1 cellular context compared by ENCODE assay signal in the genomic region with DNA sequence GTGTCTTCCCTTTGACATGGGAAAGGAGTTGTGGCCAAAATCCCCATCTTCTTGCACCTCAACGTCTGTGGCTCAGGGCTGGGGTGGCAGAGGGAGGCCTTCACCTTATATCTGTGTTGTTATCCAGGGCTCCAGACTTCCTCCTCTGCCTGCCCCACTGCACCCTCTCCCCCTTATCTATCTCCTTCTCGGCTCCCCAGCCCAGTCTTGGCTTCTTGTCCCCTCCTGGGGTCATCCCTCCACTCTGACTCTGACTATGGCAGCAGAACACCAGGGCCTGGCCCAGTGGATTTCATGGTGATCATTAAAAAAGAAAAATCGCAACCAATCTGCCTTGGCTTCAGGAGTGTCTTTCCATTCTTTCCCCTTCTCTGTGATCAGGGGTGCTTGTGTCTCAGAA.
TF ChIP-seq lines count a peak whose summit lies in the region.

No MANE protein-coding gene starts in this region.

TF ChIP-seq in K562, 482 proteins besides CTCF, POLR2A, EP300 and RAD21 (continued from another document):
- TF ChIP-seq, protein P1, sequence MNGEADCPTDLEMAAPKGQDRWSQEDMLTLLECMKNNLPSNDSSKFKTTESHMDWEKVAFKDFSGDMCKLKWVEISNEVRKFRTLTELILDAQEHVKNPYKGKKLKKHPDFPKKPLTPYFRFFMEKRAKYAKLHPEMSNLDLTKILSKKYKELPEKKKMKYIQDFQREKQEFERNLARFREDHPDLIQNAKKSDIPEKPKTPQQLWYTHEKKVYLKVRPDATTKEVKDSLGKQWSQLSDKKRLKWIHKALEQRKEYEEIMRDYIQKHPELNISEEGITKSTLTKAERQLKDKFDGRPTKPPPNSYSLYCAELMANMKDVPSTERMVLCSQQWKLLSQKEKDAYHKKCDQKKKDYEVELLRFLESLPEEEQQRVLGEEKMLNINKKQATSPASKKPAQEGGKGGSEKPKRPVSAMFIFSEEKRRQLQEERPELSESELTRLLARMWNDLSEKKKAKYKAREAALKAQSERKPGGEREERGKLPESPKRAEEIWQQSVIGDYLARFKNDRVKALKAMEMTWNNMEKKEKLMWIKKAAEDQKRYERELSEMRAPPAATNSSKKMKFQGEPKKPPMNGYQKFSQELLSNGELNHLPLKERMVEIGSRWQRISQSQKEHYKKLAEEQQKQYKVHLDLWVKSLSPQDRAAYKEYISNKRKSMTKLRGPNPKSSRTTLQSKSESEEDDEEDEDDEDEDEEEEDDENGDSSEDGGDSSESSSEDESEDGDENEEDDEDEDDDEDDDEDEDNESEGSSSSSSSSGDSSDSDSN (IDR thresholded peaks at IDR 0.05; ENCODE audit: borderline replicate concordance in 1 of 2, low read depth in 2 of 2, low read length in 2 of 2) = peak in 1 of 2 experiments; percentile 88; a peak in 2 of 4 replicates
- TF ChIP-seq TBP (optimal IDR thresholded peaks at IDR 0.05; ENCODE audit: low read depth, low read length) = peak; percentile 23
- TF ChIP-seq, protein P2, sequence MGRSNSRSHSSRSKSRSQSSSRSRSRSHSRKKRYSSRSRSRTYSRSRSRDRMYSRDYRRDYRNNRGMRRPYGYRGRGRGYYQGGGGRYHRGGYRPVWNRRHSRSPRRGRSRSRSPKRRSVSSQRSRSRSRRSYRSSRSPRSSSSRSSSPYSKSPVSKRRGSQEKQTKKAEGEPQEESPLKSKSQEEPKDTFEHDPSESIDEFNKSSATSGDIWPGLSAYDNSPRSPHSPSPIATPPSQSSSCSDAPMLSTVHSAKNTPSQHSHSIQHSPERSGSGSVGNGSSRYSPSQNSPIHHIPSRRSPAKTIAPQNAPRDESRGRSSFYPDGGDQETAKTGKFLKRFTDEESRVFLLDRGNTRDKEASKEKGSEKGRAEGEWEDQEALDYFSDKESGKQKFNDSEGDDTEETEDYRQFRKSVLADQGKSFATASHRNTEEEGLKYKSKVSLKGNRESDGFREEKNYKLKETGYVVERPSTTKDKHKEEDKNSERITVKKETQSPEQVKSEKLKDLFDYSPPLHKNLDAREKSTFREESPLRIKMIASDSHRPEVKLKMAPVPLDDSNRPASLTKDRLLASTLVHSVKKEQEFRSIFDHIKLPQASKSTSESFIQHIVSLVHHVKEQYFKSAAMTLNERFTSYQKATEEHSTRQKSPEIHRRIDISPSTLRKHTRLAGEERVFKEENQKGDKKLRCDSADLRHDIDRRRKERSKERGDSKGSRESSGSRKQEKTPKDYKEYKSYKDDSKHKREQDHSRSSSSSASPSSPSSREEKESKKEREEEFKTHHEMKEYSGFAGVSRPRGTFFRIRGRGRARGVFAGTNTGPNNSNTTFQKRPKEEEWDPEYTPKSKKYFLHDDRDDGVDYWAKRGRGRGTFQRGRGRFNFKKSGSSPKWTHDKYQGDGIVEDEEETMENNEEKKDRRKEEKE (IDR thresholded peaks at IDR 0.05; ENCODE audit: borderline replicate concordance in 1 of 2, control insufficient read depth in 1 of 2, low read depth in 2 of 2, low read length in 1 of 2) = no peak
- peak; percentile 50 for TF ChIP-seq BRD9 (IDR thresholded peaks at IDR 0.05; ENCODE audit: low read depth, partially characterized antibody)
- no peak for TF ChIP-seq RBBP5 (IDR thresholded peaks at IDR 0.05; ENCODE audit: borderline replicate concordance, insufficient read depth, low read length, poor library complexity, severe bottlenecking)
- no peak for TF ChIP-seq POLR2G (IDR thresholded peaks at IDR 0.05; ENCODE audit: low read depth, low read length)
- no peak for TF ChIP-seq CHCHD3 (CRISPR knock-in tag; IDR thresholded peaks at IDR 0.05)
- peak; percentile 81 for TF ChIP-seq TAL1 (IDR thresholded peaks at IDR 0.05)
- TF ChIP-seq, protein P3, sequence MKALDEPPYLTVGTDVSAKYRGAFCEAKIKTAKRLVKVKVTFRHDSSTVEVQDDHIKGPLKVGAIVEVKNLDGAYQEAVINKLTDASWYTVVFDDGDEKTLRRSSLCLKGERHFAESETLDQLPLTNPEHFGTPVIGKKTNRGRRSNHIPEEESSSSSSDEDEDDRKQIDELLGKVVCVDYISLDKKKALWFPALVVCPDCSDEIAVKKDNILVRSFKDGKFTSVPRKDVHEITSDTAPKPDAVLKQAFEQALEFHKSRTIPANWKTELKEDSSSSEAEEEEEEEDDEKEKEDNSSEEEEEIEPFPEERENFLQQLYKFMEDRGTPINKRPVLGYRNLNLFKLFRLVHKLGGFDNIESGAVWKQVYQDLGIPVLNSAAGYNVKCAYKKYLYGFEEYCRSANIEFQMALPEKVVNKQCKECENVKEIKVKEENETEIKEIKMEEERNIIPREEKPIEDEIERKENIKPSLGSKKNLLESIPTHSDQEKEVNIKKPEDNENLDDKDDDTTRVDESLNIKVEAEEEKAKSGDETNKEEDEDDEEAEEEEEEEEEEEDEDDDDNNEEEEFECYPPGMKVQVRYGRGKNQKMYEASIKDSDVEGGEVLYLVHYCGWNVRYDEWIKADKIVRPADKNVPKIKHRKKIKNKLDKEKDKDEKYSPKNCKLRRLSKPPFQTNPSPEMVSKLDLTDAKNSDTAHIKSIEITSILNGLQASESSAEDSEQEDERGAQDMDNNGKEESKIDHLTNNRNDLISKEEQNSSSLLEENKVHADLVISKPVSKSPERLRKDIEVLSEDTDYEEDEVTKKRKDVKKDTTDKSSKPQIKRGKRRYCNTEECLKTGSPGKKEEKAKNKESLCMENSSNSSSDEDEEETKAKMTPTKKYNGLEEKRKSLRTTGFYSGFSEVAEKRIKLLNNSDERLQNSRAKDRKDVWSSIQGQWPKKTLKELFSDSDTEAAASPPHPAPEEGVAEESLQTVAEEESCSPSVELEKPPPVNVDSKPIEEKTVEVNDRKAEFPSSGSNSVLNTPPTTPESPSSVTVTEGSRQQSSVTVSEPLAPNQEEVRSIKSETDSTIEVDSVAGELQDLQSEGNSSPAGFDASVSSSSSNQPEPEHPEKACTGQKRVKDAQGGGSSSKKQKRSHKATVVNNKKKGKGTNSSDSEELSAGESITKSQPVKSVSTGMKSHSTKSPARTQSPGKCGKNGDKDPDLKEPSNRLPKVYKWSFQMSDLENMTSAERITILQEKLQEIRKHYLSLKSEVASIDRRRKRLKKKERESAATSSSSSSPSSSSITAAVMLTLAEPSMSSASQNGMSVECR (CRISPR knock-in tag; IDR thresholded peaks at IDR 0.05) = no peak
- peak; percentile 63 for TF ChIP-seq SPI1 (IDR thresholded peaks at IDR 0.05; ENCODE audit: borderline replicate concordance, low read depth, low read length)
- no peak for TF ChIP-seq BRCA1 (IDR thresholded peaks at IDR 0.05)
- TF ChIP-seq BRCA1 (CRISPR knock-in tag; IDR thresholded peaks at IDR 0.05) = no peak
- TF ChIP-seq CBFA2T2 (conservative IDR thresholded peaks at IDR 0.05) = peak; percentile 80
- peak; percentile 83 for TF ChIP-seq TCF3 (CRISPR knock-in tag; IDR thresholded peaks at IDR 0.05)
